ENCODE assay signal across 9 cellular contexts in genomic region chr6:106448000-106448426, GRCh38.
DNase-seq lines count a peak whose midpoint lies in the region; ATAC-seq, FAIRE-seq and TF ChIP-seq lines count a peak whose summit lies in the region.
"Had no signal": no experiment of that assay in that cellular context is flagged by ENCODE, and none has a peak within 500 bp of the region (broad histone marks: within the 10 kb centered on the region; RNA-seq: fewer than 3 reads in every experiment).

No MANE protein-coding gene starts in this region.

- no peak for TF ChIP-seq CTCF in GM12878 (IDR thresholded peaks at IDR 0.05 in 2 of 3, conservative IDR thresholded peaks at IDR 0.05 in 1 of 3; ENCODE audit: control insufficient read depth in 2 of 3, extremely low read depth in 1 of 3, insufficient read depth in 1 of 3, low read depth in 3 of 3, low read length in 3 of 3)

- H2AFZ ChIP-seq in GM12878 (ENCODE audit: control insufficient read depth, low read depth, low read length) = peak overlapping the region; percentile 95

- H3K4me1 ChIP-seq in GM12878 (ENCODE audit: control insufficient read depth, insufficient read depth, low read length) = peaks cover 8% of the 10 kb centered on the region

- H3K36me3 ChIP-seq in GM12878 (ENCODE audit: control insufficient read depth in 2 of 2, insufficient read depth in 2 of 2, low read length in 1 of 2) = no peaks in the 10 kb centered on the region

- SMC1A ChIA-PET in GM12878 (lab: Charles Lee; ENCODE audit: uncharacterized antibody, unreplicated experiment) = interaction anchor here (0.7 to 3.9 kb wide), 11 partner anchors 12 to 531 kb away, joined by 3 to 33 read pairs (median 4); no protein-coding TSS in a partner anchor

- no peaks in the 10 kb centered on the region for H3K27me3 ChIP-seq in GM12878 (replicated peaks in 1 of 2; ENCODE audit: control insufficient read depth in 2 of 2, insufficient read depth in 2 of 2, low read length in 1 of 2)

- intact Hi-C loops in GM12878 (cut with micrococcal nuclease; ENCODE audit: unreplicated experiment) = loop anchor here (1.0 kb wide), 1 partner anchor 64 kb away; no protein-coding TSS in a partner anchor

- ATAC-seq in GM12878 = peak; percentile 69
- no peak for ATAC-seq in HG02763 (IDR thresholded peaks at IDR 0.05; ENCODE audit: unreplicated experiment)
- no peak for ATAC-seq in GM18858 (IDR thresholded peaks at IDR 0.05; ENCODE audit: unreplicated experiment)
- ATAC-seq: HCT116 had no signal

- RAD21 ChIA-PET in GM12878 (lab: Charles Lee; ENCODE audit: unreplicated experiment) = interaction anchor here (0.8 to 3.1 kb wide), 4 partner anchors 109 to 542 kb away, joined by 3 to 11 read pairs (median 7); no protein-coding TSS in a partner anchor

- in situ Hi-C loops in GM12878 (cut with MboI) = loop anchor here (5.0 kb wide), 2 partner anchors 119 to 534 kb away; no protein-coding TSS in a partner anchor

- no peaks in the 10 kb centered on the region for H3K9me3 ChIP-seq in GM12878 (replicated peaks; ENCODE audit: control insufficient read depth, insufficient read depth, low read length)

- CTCF ChIA-PET in GM12878 (lab: Yijun Ruan, JAX) = interaction anchor here (0.7 to 17.0 kb wide), 9 partner anchors 65 to 531 kb away, joined by 3 to 403 read pairs (median 6); no protein-coding TSS in a partner anchor

- no TSS peak for BruUV-seq in GM12878 (replicated peaks; lab: Mats Ljungman, UMichigan)

- H4K20me1 ChIP-seq in GM12878 (ENCODE audit: control insufficient read depth, insufficient read depth) = no peaks in the 10 kb centered on the region

- FAIRE-seq in GM19239 (lab: Jason Lieb, UNC) (peak; percentile 82), GM12878 (lab: Jason Lieb, UNC) (no peak)

- no peak for TF ChIP-seq POLR2A in GM12878 (IDR thresholded peaks at IDR 0.05; ENCODE audit: low read depth, low read length)

- DNase-seq in GM19239 (ENCODE audit: insufficient read length, low spot score) (peak; percentile 6), NAMALWA (ENCODE audit: low spot score) (peak; percentile 9), GM12878 (ENCODE audit: low read depth, low spot score) (peak; percentile 11), SHP77 (lab: John Stamatoyannopoulos, UW) (no peak)
- peak; percentile 14 for DNase-seq in stimulated activated CD4-positive, alpha-beta T cell treated with anti-CD3 and anti-CD28 coated beads, Interleukin-4, amount 100 ng/mL, for 1 hour
- no peak for DNase-seq in activated CD4-positive, CD25-positive, alpha-beta regulatory T cell (lab: John Stamatoyannopoulos, UW)

- TF ChIP-seq RAD21 in GM12878 (IDR thresholded peaks at IDR 0.05; ENCODE audit: insufficient read depth, low read depth, low read length) = no peak

- 7% methylated on average over 6 of the region's 6 CpGs for WGBS in GM12878 (ENCODE audit: insufficient coverage, insufficient replicate concordance, low lambda C conversion rate, missing lambda C conversion rate)

- no peaks in the 10 kb centered on the region for H3K79me2 ChIP-seq in GM12878 (ENCODE audit: control insufficient read depth, insufficient read depth, low read length)

- H3K9ac ChIP-seq in GM12878 (ENCODE audit: control insufficient read depth, insufficient read depth, low read length) = no peak overlapping the region

- peak overlapping the region; percentile 47 for H3K4me2 ChIP-seq in GM12878 (ENCODE audit: control insufficient read depth, insufficient read depth)

- POLR2A ChIA-PET in GM12878 (lab: Charles Lee) = no interaction called here

- TF ChIP-seq EP300 in GM12878 (IDR thresholded peaks at IDR 0.05; ENCODE audit: borderline replicate concordance in 1 of 2, control insufficient read depth in 1 of 2, low read depth in 2 of 2, low read length in 2 of 2) = no peak

- peak overlapping the region; percentile 13; the same call in 1 of the 2 replicates for H3K27ac ChIP-seq in GM12878 (ENCODE audit: control insufficient read depth, insufficient read depth)

- H3K4me3 ChIP-seq in GM12878 = no peak overlapping the region

TF ChIP-seq in GM12878, 131 proteins besides CTCF, POLR2A, EP300 and RAD21:
- no peak for TF ChIP-seq E4F1 (IDR thresholded peaks at IDR 0.05; ENCODE audit: borderline replicate concordance, partially characterized antibody)
- no peak for TF ChIP-seq DPF2 (IDR thresholded peaks at IDR 0.05)
- TF ChIP-seq GABPA (IDR thresholded peaks at IDR 0.05; ENCODE audit: low read depth) = peak; percentile 61; the same call in 1 of the 2 replicates
- no peak for TF ChIP-seq SRF (IDR thresholded peaks at IDR 0.05; ENCODE audit: low read depth in 2 of 2, low read length in 2 of 2)
- no peak for TF ChIP-seq NR2C2 (IDR thresholded peaks at IDR 0.05; ENCODE audit: borderline replicate concordance, control insufficient read depth, insufficient read length, low read depth)
- no peak for TF ChIP-seq ZBTB11 (CRISPR knock-in tag; IDR thresholded peaks at IDR 0.05)
- no peak for TF ChIP-seq BACH1 (IDR thresholded peaks at IDR 0.05; ENCODE audit: borderline replicate concordance)
- peak; percentile 87 for TF ChIP-seq SPI1 (IDR thresholded peaks at IDR 0.05; ENCODE audit: borderline replicate concordance, insufficient read depth, low read depth, low read length)
- TF ChIP-seq IRF4 (IDR thresholded peaks at IDR 0.05; ENCODE audit: low read depth, low read length) = no peak
- TF ChIP-seq RUNX3 (IDR thresholded peaks at IDR 0.05; ENCODE audit: low read length) = 0 out of 2 replicates have a peak, but pooled peaks have one; percentile 27

Comparison
In these comparisons a context has a peak if more than half of its experiments do, and no peak if none do; other contexts are left out.
1. DNase-seq: peak in GM19239 (single experiment), NAMALWA (single experiment), GM12878 (single experiment) and stimulated activated CD4-positive, alpha-beta T cell treated with anti-CD3 and anti-CD28 coated beads, Interleukin-4, amount 100 ng/mL, for 1 hour (single experiment); none in activated CD4-positive, CD25-positive, alpha-beta regulatory T cell (0 of 4) and SHP77 (0 of 2).